24 cellular contexts compared by ENCODE assay signal in genomic region chr15:49731187-49731828, GRCh38.
"Had no signal": no experiment of that assay in that cellular context is flagged by ENCODE, and none has a peak within 500 bp of the region (broad histone marks: within the 10 kb centered on the region; RNA-seq: fewer than 3 reads in every experiment).

No MANE protein-coding gene starts in this region.

- H3K27me3 ChIP-seq: heart right ventricle, neutrophil had no signal

- FAIRE-seq: frontal cortex had no signal

- ATAC-seq: activated CD8-positive, alpha-beta T cell treated with anti-CD3 and anti-CD28 coated beads, Interleukin-2, amount 10 ng/mL, durations not matched to agents 7 days and 5 days; activated naive CD4-positive, alpha-beta T cell treated with anti-CD3 and anti-CD28 coated beads, Interleukin-2, amount 50 U/mL, for 72 hours; activated T-cell treated with anti-CD3 and anti-CD28 coated beads, Interleukin-2, amount 50 U/mL, for 72 hours; effector memory CD8-positive, alpha-beta T cell; heart right ventricle; left lobe of liver; naive thymus-derived CD4-positive, alpha-beta T cell; SK-N-SH treated with all-trans-retinoic acid at 6 μM for 48 hours; stimulated activated naive CD8-positive, alpha-beta T cell treated with anti-CD3 and anti-CD28 coated beads, Interleukin-15, Interleukin-2, amounts not matched to agents 100 U/mL and 50 U/mL, for 24 hours had no signal

- H3K36me3 Mint-ChIP-seq: naive thymus-derived CD4-positive, alpha-beta T cell; type B pancreatic cell had no signal

- H3K27ac Mint-ChIP-seq: activated CD8-positive, alpha-beta T cell treated with anti-CD3 and anti-CD28 coated beads, Interleukin-2, amount 10 ng/mL, durations not matched to agents 7 days and 5 days; activated T-cell treated with anti-CD3 and anti-CD28 coated beads, Interleukin-2, amount 50 U/mL, for 72 hours; dendritic cell treated with granulocyte-macrophage colony-stimulating factor and Interleukin-4, amounts not matched to agents 40 ng/mL and 50 ng/mL, for 4 days; effector memory CD8-positive, alpha-beta T cell; naive thymus-derived CD4-positive, alpha-beta T cell; type B pancreatic cell had no signal

- H3K4me1 ChIP-seq: heart right ventricle had no signal

- H3K9me3 Mint-ChIP-seq: type B pancreatic cell had no signal

- H3K36me3 ChIP-seq: heart right ventricle, neutrophil, WERI-Rb-1 had no signal

- H3K27ac ChIP-seq: epithelial cell of prostate, heart right ventricle, neutrophil, skin epidermis, WERI-Rb-1 had no signal

- H3K4me3 Mint-ChIP-seq: activated CD8-positive, alpha-beta T cell treated with anti-CD3 and anti-CD28 coated beads, Interleukin-2, amount 10 ng/mL, durations not matched to agents 7 days and 5 days; activated T-cell treated with anti-CD3 and anti-CD28 coated beads, Interleukin-2, amount 50 U/mL, for 72 hours; dendritic cell treated with granulocyte-macrophage colony-stimulating factor and Interleukin-4, amounts not matched to agents 40 ng/mL and 50 ng/mL, for 4 days; effector memory CD8-positive, alpha-beta T cell; naive thymus-derived CD4-positive, alpha-beta T cell; type B pancreatic cell had no signal

- H3K9me3 ChIP-seq: neutrophil had no signal

- H3K4me1 Mint-ChIP-seq: naive thymus-derived CD4-positive, alpha-beta T cell had no signal

- DNase-seq: activated CD4-positive, alpha-beta T cell treated with anti-CD3 and anti-CD28 coated beads for 48 hours; activated CD8-positive, alpha-beta memory T cell treated with anti-CD3 and anti-CD28 coated beads, Interleukin-2, amount 50 U/mL, for 48 hours; activated CD8-positive, alpha-beta T cell treated with anti-CD3 and anti-CD28 coated beads, Interleukin-2, amount 10 ng/mL, durations not matched to agents 7 days and 5 days; activated gamma-delta T cell; activated T-cell treated with anti-CD3 and anti-CD28 coated beads, Interleukin-2, amount 50 U/mL, for 72 hours; anterior cingulate cortex; effector memory CD8-positive, alpha-beta T cell; heart right ventricle; naive thymus-derived CD4-positive, alpha-beta T cell; stimulated activated CD4-positive, alpha-beta T cell treated with anti-CD3 and anti-CD28 coated beads, Interleukin-15, amount 100 ng/mL, for 24 hours; stimulated activated CD4-positive, alpha-beta T cell treated with anti-CD3 and anti-CD28 coated beads, Interleukin-4, amount 100 ng/mL, for 24 hours; stimulated activated naive CD8-positive, alpha-beta T cell treated with anti-CD3 and anti-CD28 coated beads, Interleukin-15, Interleukin-2, amounts not matched to agents 100 U/mL and 50 U/mL, for 24 hours; T-helper 1 cell; T1000; WERI-Rb-1 had no signal

- H3K4me3 ChIP-seq: heart right ventricle, skin epidermis had no signal

- H3K27me3 Mint-ChIP-seq: dendritic cell treated with granulocyte-macrophage colony-stimulating factor and Interleukin-4, amounts not matched to agents 40 ng/mL and 50 ng/mL, for 4 days; type B pancreatic cell had no signal
